Comparison of ENCODE assay signal across 21 cellular contexts in genomic region chr11:70311616-70312015, GRCh38.
"Had no signal": no experiment of that assay in that cellular context is flagged by ENCODE, and none has a peak within 500 bp of the region (broad histone marks: within the 10 kb centered on the region; RNA-seq: fewer than 3 reads in every experiment).

No MANE protein-coding gene starts in this region.

- H3K9me3 ChIP-seq: ascending aorta, gastroesophageal sphincter, heart left ventricle, neutrophil, pancreas, thoracic aorta, upper lobe of left lung had no signal

- H3K27ac ChIP-seq: ascending aorta, gastroesophageal sphincter, heart left ventricle, neutrophil, pancreas, thoracic aorta, upper lobe of left lung, WERI-Rb-1 had no signal

- H3K4me3 Mint-ChIP-seq: natural killer cell treated with Interleukin-12 subunit alpha and Interleukin-12 subunit beta and Interleukin-15 and Interleukin-18, amount 100 ng/mL, for 72 hours; stimulated activated effector memory CD8-positive, alpha-beta T cell treated with anti-CD3 and anti-CD28 coated beads, Interleukin-12 subunit alpha, Interleukin-12 subunit beta, amount 100 ng/mL, for 72 hours had no signal

- H3K4me1 ChIP-seq: gastroesophageal sphincter had no signal

- FAIRE-seq: bronchial epithelial cell, pancreas had no signal

- ATAC-seq: esophagus mucosa; gastroesophageal sphincter; heart left ventricle; natural killer cell treated with Interleukin-12 subunit alpha and Interleukin-12 subunit beta and Interleukin-15 and Interleukin-18, amount 100 ng/mL, for 72 hours; pancreas; sciatic nerve; stimulated activated effector memory CD8-positive, alpha-beta T cell treated with anti-CD3 and anti-CD28 coated beads, Interleukin-12 subunit alpha, Interleukin-12 subunit beta, amount 100 ng/mL, for 72 hours had no signal

- H3K27me3 Mint-ChIP-seq: natural killer cell treated with Interleukin-12 subunit alpha and Interleukin-12 subunit beta and Interleukin-15 and Interleukin-18, amount 100 ng/mL, for 72 hours had no signal

- DNase-seq: activated CD4-positive, alpha-beta T cell treated with anti-CD3 and anti-CD28 coated beads, Interleukin-2, amount 50 U/mL, for 48 hours; activated effector memory CD4-positive, alpha-beta T cell treated with anti-CD3 and anti-CD28 coated beads, Interleukin-2, amount 50 U/mL, for 16 hours; activated naive CD4-positive, alpha-beta T cell treated with anti-CD3 and anti-CD28 coated beads, Interleukin-2, amount 50 U/mL, for 16 hours; activated T-cell treated with anti-CD3 and anti-CD28 coated beads, Interleukin-2, amount 50 U/mL, for 48 hours; cerebellar nuclear complex; cortex of kidney; heart left ventricle; pancreas; stimulated activated CD4-positive, alpha-beta T cell treated with anti-CD3 and anti-CD28 coated beads, Interleukin-4, amount 100 ng/mL, for 24 hours; T-helper 2 cell; WERI-Rb-1 had no signal

- H3K27me3 ChIP-seq: ascending aorta, gastroesophageal sphincter, heart left ventricle, neutrophil, pancreas, upper lobe of left lung had no signal

- H3K4me3 ChIP-seq: ascending aorta, gastroesophageal sphincter, heart left ventricle, pancreas, thoracic aorta, upper lobe of left lung had no signal

- H3K9me3 Mint-ChIP-seq: natural killer cell treated with Interleukin-12 subunit alpha and Interleukin-12 subunit beta and Interleukin-15 and Interleukin-18, amount 100 ng/mL, for 72 hours; stimulated activated effector memory CD8-positive, alpha-beta T cell treated with anti-CD3 and anti-CD28 coated beads, Interleukin-12 subunit alpha, Interleukin-12 subunit beta, amount 100 ng/mL, for 72 hours had no signal

- H3K36me3 ChIP-seq: gastroesophageal sphincter, pancreas, thoracic aorta had no signal

- H3K27ac Mint-ChIP-seq: natural killer cell treated with Interleukin-12 subunit alpha and Interleukin-12 subunit beta and Interleukin-15 and Interleukin-18, amount 100 ng/mL, for 72 hours; stimulated activated effector memory CD8-positive, alpha-beta T cell treated with anti-CD3 and anti-CD28 coated beads, Interleukin-12 subunit alpha, Interleukin-12 subunit beta, amount 100 ng/mL, for 72 hours had no signal

- H3K36me3 Mint-ChIP-seq: natural killer cell treated with Interleukin-12 subunit alpha and Interleukin-12 subunit beta and Interleukin-15 and Interleukin-18, amount 100 ng/mL, for 72 hours had no signal
